In genomic region chrX:34972206-34972605, GRCh38 we compare ENCODE assay signal across 8 cellular contexts. TPM values are rescaled to one million over a fixed set of nuclear protein-coding genes. Genes with fewer than 3 reads are reported as not detected.
"Had no signal": no experiment of that assay in that cellular context is flagged by ENCODE, and none has a peak within 500 bp of the region (broad histone marks: within the 10 kb centered on the region; RNA-seq: fewer than 3 reads in every experiment).

No MANE protein-coding gene starts in this region.

- H3K27ac Mint-ChIP-seq: GM23338, H9 had no signal

- H3K9me3 Mint-ChIP-seq: GM23338 had no signal

- H3K4me3 ChIP-seq: GM23338, K562 had no signal

- H3K4me3 Mint-ChIP-seq: GM23338, H9 had no signal

- DNase-seq: H9, HCEC 1CT, IMR-90, KG1 had no signal

- ATAC-seq: GM23338, K562 had no signal

RNA-seq across cellular contexts. Expression of gene FAM47B, which starts 29.6 kb away (rescaled TPM):
- total RNA-seq: GM23338, H1, H9, HT-29, IMR-90, K562 had no signal
- polyA plus RNA-seq: GM23338, H1, IMR-90, K562 had no signal
